22 cellular contexts compared by ENCODE assay signal in the genomic region with DNA sequence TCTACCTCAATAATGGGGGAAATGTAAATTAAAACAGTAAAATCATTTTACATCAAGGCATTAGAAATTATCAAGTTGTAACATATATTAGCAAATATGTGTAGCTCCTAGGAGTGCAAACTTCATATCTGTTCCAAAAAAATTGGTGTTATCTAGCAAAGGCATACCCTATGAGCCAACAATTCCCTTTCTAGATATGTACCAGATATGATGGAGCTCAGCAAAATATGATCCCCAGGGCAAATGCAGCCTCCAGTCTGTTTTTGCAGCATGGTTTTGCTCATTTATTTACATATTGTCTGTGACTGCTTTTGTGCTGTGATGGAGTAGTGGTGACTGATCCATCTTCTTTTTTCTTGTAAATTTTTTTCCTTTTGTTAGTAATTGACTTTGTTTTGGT.
"Had no signal": no experiment of that assay in that cellular context is flagged by ENCODE, and none has a peak within 500 bp of the region (broad histone marks: within the 10 kb centered on the region; RNA-seq: fewer than 3 reads in every experiment).

No MANE protein-coding gene starts in this region.

- H3K9me3 ChIP-seq: adrenal gland, esophagus muscularis mucosa, left ventricle myocardium inferior, right lobe of liver, tibial artery had no signal

- H3K4me3 ChIP-seq: adrenal gland, esophagus muscularis mucosa, left ventricle myocardium inferior, right lobe of liver, skin epidermis, tibial artery had no signal

- FAIRE-seq: astrocyte, frontal cortex had no signal

- H3K27me3 ChIP-seq: adrenal gland, esophagus muscularis mucosa, right lobe of liver, tibial artery had no signal

- DNase-seq: activated CD4-positive, alpha-beta T cell treated with anti-CD3 and anti-CD28 coated beads, Interleukin-2, amount 10 ng/mL, durations not matched to agents 7 days and 5 days; activated CD4-positive, CD25-positive, alpha-beta regulatory T cell treated with anti-CD3 and anti-CD28 coated beads, Interleukin-2, amount 50 U/mL, for 72 hours; activated CD8-positive, alpha-beta memory T cell treated with anti-CD3 and anti-CD28 coated beads, Interleukin-2, amount 10 ng/mL, durations not matched to agents 7 days and 5 days; activated CD8-positive, alpha-beta T cell treated with anti-CD3 and anti-CD28 coated beads for 36 hours; activated gamma-delta T cell treated with Interleukin-2 at 50 U/mL for 16 hours; adrenal gland; central memory CD4-positive, alpha-beta T cell; dermis blood vessel endothelial cell; effector memory CD4-positive, alpha-beta T cell; hippocampal formation; kidney glomerular epithelial cell; left ventricle myocardium inferior; naive thymus-derived CD4-positive, alpha-beta T cell; occipital lobe; right lobe of liver; stimulated activated CD4-positive, alpha-beta T cell treated with anti-CD3 and anti-CD28 coated beads, Interleukin-1b, Interleukin-23, amount 100 ng/mL, for 48 hours; stimulated activated naive CD8-positive, alpha-beta T cell treated with anti-CD3 and anti-CD28 coated beads, Interleukin-15, amount 100 ng/mL, for 72 hours; tibial artery had no signal

- ATAC-seq: activated CD8-positive, alpha-beta memory T cell treated with anti-CD3 and anti-CD28 coated beads, Interleukin-2, amount 10 ng/mL, durations not matched to agents 7 days and 5 days; activated CD8-positive, alpha-beta T cell treated with anti-CD3 and anti-CD28 coated beads for 36 hours; naive thymus-derived CD4-positive, alpha-beta T cell; right lobe of liver; stimulated activated naive CD8-positive, alpha-beta T cell treated with anti-CD3 and anti-CD28 coated beads, Interleukin-15, amount 100 ng/mL, for 72 hours had no signal

- H3K36me3 ChIP-seq: adrenal gland, right lobe of liver had no signal

- H3K4me1 ChIP-seq: adrenal gland, esophagus muscularis mucosa, left ventricle myocardium inferior, right lobe of liver, tibial artery had no signal
